ENCODE assay signal across 19 cellular contexts in genomic region chr4:169030575-169030982, GRCh38. TPM values are rescaled to one million over a fixed set of nuclear protein-coding genes. Genes with fewer than 3 reads are reported as not detected.
A peak's percentile ranks its signal among the peaks of the same experiment; 100 is the strongest.
DNase-seq lines count a peak whose midpoint lies in the region; ATAC-seq, FAIRE-seq and TF ChIP-seq lines count a peak whose summit lies in the region.
"Had no signal": no experiment of that assay in that cellular context is flagged by ENCODE, and none has a peak within 500 bp of the region (broad histone marks: within the 10 kb centered on the region; RNA-seq: fewer than 3 reads in every experiment).

No MANE protein-coding gene starts in this region.

- no peak for TF ChIP-seq EP300 in A549 (IDR thresholded peaks at IDR 0.05)

- no peak for TF ChIP-seq POLR2A in A549 (IDR thresholded peaks at IDR 0.05; ENCODE audit: low read length)

- no peak overlapping the region for H3K27ac Mint-ChIP-seq in T-cell
- H3K27ac Mint-ChIP-seq: activated CD4-positive, alpha-beta memory T cell treated with anti-CD3 and anti-CD28 coated beads, Interleukin-2, amount 10 ng/mL, durations not matched to agents 7 days and 5 days; activated naive CD8-positive, alpha-beta T cell treated with anti-CD3 and anti-CD28 coated beads for 36 hours; activated T-cell treated with anti-CD3 and anti-CD28 coated beads, Interleukin-2, amount 50 U/mL, for 72 hours; effector memory CD8-positive, alpha-beta T cell had no signal

- peak overlapping the region; percentile 80 to 84 for H3K27ac ChIP-seq in A549
- H3K27ac ChIP-seq: KMS-11, thyroid gland had no signal

- H3K27me3 Mint-ChIP-seq in T-cell: peaks cover 19 to 21% of the 10 kb centered on the region in 2 donors

- WGBS in A549 (ENCODE audit: missing lambda C conversion rate): 2% methylated on average over 5 of the region's 5 CpGs

- in situ Hi-C loops in ACHN (cut with HindIII; ENCODE audit: low pct_ligation_motif_present, low pct_unique_long_range_greater_than_20kb, low sequenced_read_pairs): no loop called here

- peaks cover 6% of the 10 kb centered on the region; the same call in 1 of the 3 replicates for H3K4me1 ChIP-seq in A549

- no peak for FAIRE-seq in A549 (lab: Jason Lieb, UNC)
- FAIRE-seq: islet of Langerhans had no signal

- H3K4me3 Mint-ChIP-seq in T-cell: no peak overlapping the region
- H3K4me3 Mint-ChIP-seq: activated CD4-positive, alpha-beta memory T cell treated with anti-CD3 and anti-CD28 coated beads, Interleukin-2, amount 10 ng/mL, durations not matched to agents 7 days and 5 days; activated naive CD8-positive, alpha-beta T cell treated with anti-CD3 and anti-CD28 coated beads for 36 hours; activated T-cell treated with anti-CD3 and anti-CD28 coated beads, Interleukin-2, amount 50 U/mL, for 72 hours; effector memory CD8-positive, alpha-beta T cell had no signal

- peak overlapping the region; percentile 86 for H3K4me2 ChIP-seq in A549
- H3K4me2 ChIP-seq: KMS-11 had no signal

- CTCF ChIA-PET in A549 (lab: Yijun Ruan, JAX) (no interaction called here), HEK293T (lab: Yijun Ruan, JAX) (interaction anchor here (1.4 kb wide), 1 partner anchor 20 kb away, joined by 5 read pairs; the partner anchor contains the start of gene CBR4), T-cell (lab: Charles Lee) (no interaction called here)

- no peaks in the 10 kb centered on the region for H3K4me1 Mint-ChIP-seq in T-cell
- H3K4me1 Mint-ChIP-seq: activated CD4-positive, alpha-beta memory T cell treated with anti-CD3 and anti-CD28 coated beads, Interleukin-2, amount 10 ng/mL, durations not matched to agents 7 days and 5 days; activated naive CD8-positive, alpha-beta T cell treated with anti-CD3 and anti-CD28 coated beads for 36 hours had no signal

- no peaks in the 10 kb centered on the region for H3K9me3 Mint-ChIP-seq in T-cell
- H3K9me3 Mint-ChIP-seq: activated CD4-positive, alpha-beta memory T cell treated with anti-CD3 and anti-CD28 coated beads, Interleukin-2, amount 10 ng/mL, durations not matched to agents 7 days and 5 days; activated naive CD8-positive, alpha-beta T cell treated with anti-CD3 and anti-CD28 coated beads for 36 hours; activated T-cell treated with anti-CD3 and anti-CD28 coated beads, Interleukin-2, amount 50 U/mL, for 72 hours; effector memory CD8-positive, alpha-beta T cell had no signal

- DNase-seq in A549 (ENCODE audit: low read depth in 1 of 2, low spot score in 1 of 2) (peak; percentile 56 to 62), HEK293T (ENCODE audit: extremely low spot score) (no peak), glomerular visceral epithelial cell (ENCODE audit: extremely low spot score) (peak; percentile 18), T-cell (no peak), ACHN (no peak)
- DNase-seq in NK-92 treated with Interleukin-12 subunit alpha and Interleukin-12 subunit beta, amount 100 ng/mL, for 24 hours (lab: John Stamatoyannopoulos, UW): no peak
- DNase-seq: activated CD4-positive, alpha-beta memory T cell treated with anti-CD3 and anti-CD28 coated beads, Interleukin-2, amount 10 ng/mL, durations not matched to agents 7 days and 5 days; activated naive CD8-positive, alpha-beta T cell treated with anti-CD3 and anti-CD28 coated beads for 36 hours; activated T-cell treated with anti-CD3 and anti-CD28 coated beads, Interleukin-2, amount 50 U/mL, for 72 hours; caudate nucleus; effector memory CD8-positive, alpha-beta T cell; glutamatergic neuron; NCI-H345; stimulated activated CD4-positive, alpha-beta T cell treated with anti-CD3 and anti-CD28 coated beads, Interleukin-4, amount 100 ng/mL, for 4 hours; thyroid gland had no signal

- TF ChIP-seq CTCF in A549 (IDR thresholded peaks at IDR 0.05) (no peak), WI38 (IDR thresholded peaks at IDR 0.05; ENCODE audit: low read depth, low read length) (no peak)

- H3K4me3 ChIP-seq in A549 (peak overlapping the region; percentile 46), WI38 (ENCODE audit: low read depth, low read length) (peak overlapping the region; percentile 49)
- H3K4me3 ChIP-seq: thyroid gland had no signal

- no peak for TF ChIP-seq RAD21 in A549 (conservative IDR thresholded peaks at IDR 0.05 in 1 of 2, IDR thresholded peaks at IDR 0.05 in 1 of 2)

- H3K36me3 Mint-ChIP-seq in T-cell: no peaks in the 10 kb centered on the region
- H3K36me3 Mint-ChIP-seq: activated naive CD8-positive, alpha-beta T cell treated with anti-CD3 and anti-CD28 coated beads for 36 hours had no signal

- no peaks in the 10 kb centered on the region for H3K9me3 ChIP-seq in A549
- H3K9me3 ChIP-seq: thyroid gland had no signal

- POLR2A ChIA-PET in A549 (lab: Yijun Ruan, JAX): interaction anchor here (0.6 to 1.2 kb wide), 3 partner anchors 20 to 57 kb away, joined by 4 to 9 read pairs (median 7); partner anchors contain the start of gene CBR4
- POLR2A ChIA-PET in HEK293T (lab: Yijun Ruan, JAX): interaction anchor here (0.5 to 1.1 kb wide), 2 partner anchors 20 to 131 kb away, joined by 3 to 10 read pairs; partner anchors contain the start of gene CBR4
- POLR2A ChIA-PET in T-cell (lab: Charles Lee): no interaction called here

- peak; percentile 72 to 73; a peak in 4 of 6 replicates for ATAC-seq in A549
- ATAC-seq in HG02571 (IDR thresholded peaks at IDR 0.05; ENCODE audit: unreplicated experiment): no peak
- no peak for ATAC-seq in T-cell (replicated peaks in 1 of 4)
- ATAC-seq: activated T-cell treated with anti-CD3 and anti-CD28 coated beads, Interleukin-2, amount 50 U/mL, for 72 hours; effector memory CD8-positive, alpha-beta T cell had no signal

TF ChIP-seq in A549, 52 proteins besides CTCF, POLR2A, EP300 and RAD21:
- TF ChIP-seq FOSL2 (IDR thresholded peaks at IDR 0.05) (no peak), FOSL2 (CRISPR knock-in tag; IDR thresholded peaks at IDR 0.05) (peak; percentile 44; the same call in 1 of the 2 replicates), MAX (IDR thresholded peaks at IDR 0.05) (peak; percentile 39; the same call in 1 of the 2 replicates), CHD2 (IDR thresholded peaks at IDR 0.05; ENCODE audit: low read length, partially characterized antibody) (no peak)

TF ChIP-seq in HEK293T, 16 proteins besides CTCF, POLR2A, EP300 and RAD21:
- TF ChIP-seq PKNOX1 (IDR thresholded peaks at IDR 0.05): peak; percentile 45; the same call in 1 of the 2 replicates
- TF ChIP-seq FOXK2 (IDR thresholded peaks at IDR 0.05): no peak
TF ChIP-seq in HEK293T: peak in this region for 1.

RNA-seq across cellular contexts. Expression of gene CBR4, which starts 20.5 kb away (rescaled TPM):
- polyA plus RNA-seq in A549 (2011; rRNA removed) (8.5 and 8.9 TPM in 2 replicates), A549 (2017; fragmentation: RNase III; extraction: RNeasy Plus Mini Kit Qiagen cat#74134 plus additional on column Dnase treatment) (7.8 to 10.1 TPM (median 9.3 TPM) in 3 replicates)
- polyA plus RNA-seq in A549 (2012; cell fraction: cytosol; rRNA removed): 0.87 and 0.97 TPM in 2 replicates
- 1.0 and 3.1 TPM in 2 replicates for polyA plus RNA-seq in A549 (2012; cell fraction: nucleus; rRNA removed)
- polyA minus RNA-seq in A549 (2011; rRNA and poly(A)+ RNA removed): 4.5 and 5.0 TPM in 2 replicates
- 10 to 100 TPM; 13.8 to 24.3 (median 18.0) TPM for total RNA-seq in T-cell

Comparison
In these comparisons a context has a peak if more than half of its experiments do, and no peak if none do; other contexts are left out.
1. ATAC-seq: peak in A549 (2 of 2); none in HG02571 (single experiment) and T-cell (0 of 4).
2. DNase-seq: peak in A549 (2 of 2) and glomerular visceral epithelial cell (single experiment); none in HEK293T (single experiment), NK-92 treated with Interleukin-12 subunit alpha and Interleukin-12 subunit beta, amount 100 ng/mL, for 24 hours (single experiment), T-cell (0 of 34) and ACHN (single experiment).
3. POLR2A ChIA-PET loops: an anchor here in A549 (0.6 to 1.2 kb wide) and HEK293T (0.5 to 1.1 kb wide); none called in T-cell.